In the genomic region with DNA sequence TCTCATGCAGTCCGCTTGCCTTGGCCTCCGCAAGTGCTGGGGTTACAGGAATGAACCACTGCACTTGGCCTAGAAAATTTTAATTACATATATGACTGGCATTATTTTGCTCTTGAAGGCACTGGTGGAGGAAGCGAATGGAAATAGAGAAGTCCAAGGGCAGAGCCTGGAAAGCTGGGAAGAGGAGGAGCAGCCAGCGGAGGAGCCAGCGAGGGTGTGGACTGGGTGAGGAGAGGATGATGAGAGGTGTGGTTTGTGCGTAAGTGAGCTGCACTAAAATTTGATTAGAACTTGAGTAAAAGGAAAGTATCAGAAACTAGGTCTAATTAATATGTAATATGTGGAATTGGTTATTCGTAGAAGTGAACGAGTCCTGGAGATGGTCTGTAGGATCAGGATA, we compare ENCODE assay signal across 18 cellular contexts.
"Had no signal": no experiment of that assay in that cellular context is flagged by ENCODE, and none has a peak within 500 bp of the region (broad histone marks: within the 10 kb centered on the region; RNA-seq: fewer than 3 reads in every experiment).

No MANE protein-coding gene starts in this region.

- H3K4me3 ChIP-seq: esophagus squamous epithelium, gastroesophageal sphincter, sigmoid colon, skin epidermis, thoracic aorta had no signal

- H3K36me3 ChIP-seq: gastroesophageal sphincter, sigmoid colon had no signal

- H3K27me3 ChIP-seq: esophagus squamous epithelium, gastroesophageal sphincter, sigmoid colon had no signal

- H3K27ac ChIP-seq: esophagus squamous epithelium, gastroesophageal sphincter, sigmoid colon, skin epidermis, thoracic aorta had no signal

- H3K27ac Mint-ChIP-seq: stimulated activated naive B cell treated with anti-CD40 and anti-IgM and Interleukin-4, amounts not matched to agents 10 μg/mL and 1 μg/mL and 100 μg/mL, for 72 hours; type B pancreatic cell had no signal

- H3K4me3 Mint-ChIP-seq: central memory CD8-positive, alpha-beta T cell; effector memory CD8-positive, alpha-beta T cell; stimulated activated naive B cell treated with anti-CD40 and anti-IgM and Interleukin-4, amounts not matched to agents 10 μg/mL and 1 μg/mL and 100 μg/mL, for 72 hours; stimulated activated naive CD8-positive, alpha-beta T cell treated with anti-CD3 and anti-CD28 coated beads, Interleukin-15, amount 100 ng/mL, for 72 hours; type B pancreatic cell had no signal

- DNase-seq: effector memory CD8-positive, alpha-beta T cell; esophagus squamous epithelium; foreskin fibroblast; kidney glomerular epithelial cell; mammary epithelial cell; naive thymus-derived CD8-positive, alpha-beta T cell; posterior cingulate gyrus; sigmoid colon; stimulated activated CD4-positive, alpha-beta T cell treated with anti-CD3 and anti-CD28 coated beads, Interleukin-2, amount 100 ng/mL, for 24 hours; stimulated activated CD4-positive, alpha-beta T cell treated with anti-CD3 and anti-CD28 coated beads, Interleukin-4, amount 100 ng/mL, for 4 hours; stimulated activated naive B cell treated with anti-CD40 and anti-IgM and Interleukin-4, amounts not matched to agents 10 μg/mL and 1 μg/mL and 100 μg/mL, for 72 hours; stimulated activated naive CD8-positive, alpha-beta T cell treated with anti-CD3 and anti-CD28 coated beads, Interleukin-15, amount 100 ng/mL, for 72 hours had no signal

- H3K9me3 Mint-ChIP-seq: central memory CD8-positive, alpha-beta T cell; effector memory CD8-positive, alpha-beta T cell; naive thymus-derived CD8-positive, alpha-beta T cell had no signal

- H3K9me3 ChIP-seq: esophagus squamous epithelium, gastroesophageal sphincter, sigmoid colon, thoracic aorta had no signal

- H3K27me3 Mint-ChIP-seq: central memory CD8-positive, alpha-beta T cell; effector memory CD8-positive, alpha-beta T cell; naive thymus-derived CD8-positive, alpha-beta T cell; stimulated activated naive B cell treated with anti-CD40 and anti-IgM and Interleukin-4, amounts not matched to agents 10 μg/mL and 1 μg/mL and 100 μg/mL, for 72 hours; stimulated activated naive CD8-positive, alpha-beta T cell treated with anti-CD3 and anti-CD28 coated beads, Interleukin-15, amount 100 ng/mL, for 72 hours; type B pancreatic cell had no signal

- ATAC-seq: effector memory CD8-positive, alpha-beta T cell; gastroesophageal sphincter; left lobe of liver; naive thymus-derived CD8-positive, alpha-beta T cell; stimulated activated naive B cell treated with anti-CD40 and anti-IgM and Interleukin-4, amounts not matched to agents 10 μg/mL and 1 μg/mL and 100 μg/mL, for 72 hours; stimulated activated naive CD8-positive, alpha-beta T cell treated with anti-CD3 and anti-CD28 coated beads, Interleukin-15, amount 100 ng/mL, for 72 hours had no signal
